6 cellular contexts compared by ENCODE assay signal in genomic region chr12:55931317-55931779, GRCh38. TPM values are rescaled to one million over a fixed set of nuclear protein-coding genes. Genes with fewer than 3 reads are reported as not detected.
A peak's percentile ranks its signal among the peaks of the same experiment; 100 is the strongest.
DNase-seq lines count a peak whose midpoint lies in the region; ATAC-seq and TF ChIP-seq lines count a peak whose summit lies in the region.

No MANE protein-coding gene starts in this region.

- H3K4me3 ChIP-seq in LNCaP clone FGC (ENCODE audit: low read depth, low read length), result peak overlapping the region; percentile 55

- no peak for TF ChIP-seq CTCF in LNCaP clone FGC (IDR thresholded peaks at IDR 0.05; ENCODE audit: control insufficient read depth, extremely low read depth, insufficient read depth)

- no peak for ATAC-seq in HG02798 (IDR thresholded peaks at IDR 0.05; ENCODE audit: poor library complexity, unreplicated experiment)

- DNase-seq in LNCaP clone FGC (ENCODE audit: low read depth) (no peak), dermis blood vessel endothelial cell (peak; percentile 20), retina (peak; percentile 44), NCI-H82 treated with DMSO at 0.1 percent for 48 hours (lab: John Stamatoyannopoulos, UW; ENCODE audit: unreplicated experiment) (no peak)
- DNase-seq in stimulated activated naive CD4-positive, alpha-beta T cell treated with Interleukin-2 at 50 U/mL for 16 hours (lab: John Stamatoyannopoulos, UW), result no peak

RNA-seq across cellular contexts. Expression of gene DGKA, which starts 0.4 kb away (rescaled TPM):
- total RNA-seq in dermis blood vessel endothelial cell, result 23.7 and 41.5 TPM in 2 replicates

RNA-seq across cellular contexts. Expression of gene PYM1, which starts 3.7 kb away (rescaled TPM):
- total RNA-seq in dermis blood vessel endothelial cell, result 33.1 and 34.9 TPM in 2 replicates

RNA-seq across cellular contexts. Expression of gene PMEL, which starts 34.5 kb away (rescaled TPM):
- total RNA-seq in dermis blood vessel endothelial cell, result 0.37 and 1.5 TPM in 2 replicates

RNA-seq across cellular contexts. Expression of gene CDK2, which starts 35.3 kb away (rescaled TPM):
- total RNA-seq in dermis blood vessel endothelial cell, result 20.8 and 35.0 TPM in 2 replicates

RNA-seq across cellular contexts. Expression of gene RAB5B, which starts 42.5 kb away (rescaled TPM):
- 44.8 and 67.1 TPM in 2 replicates for total RNA-seq in dermis blood vessel endothelial cell

Comparison
In these comparisons a context has a peak if more than half of its experiments do, and no peak if none do; other contexts are left out.
1. DNase-seq: peak in dermis blood vessel endothelial cell (single experiment) and retina (single experiment); none in LNCaP clone FGC (single experiment), stimulated activated naive CD4-positive, alpha-beta T cell treated with Interleukin-2 at 50 U/mL for 16 hours (single experiment) and NCI-H82 treated with DMSO at 0.1 percent for 48 hours (single experiment).